In genomic region chr1:238982736-238983135, GRCh38 we compare ENCODE assay signal across 13 cellular contexts.
DNase-seq lines count a peak whose midpoint lies in the region; ATAC-seq lines count a peak whose summit lies in the region.
"Had no signal": no experiment of that assay in that cellular context is flagged by ENCODE, and none has a peak within 500 bp of the region (broad histone marks: within the 10 kb centered on the region; RNA-seq: fewer than 3 reads in every experiment).

No MANE protein-coding gene starts in this region.

- DNase-seq in OCI-M1 (lab: John Stamatoyannopoulos, UW) (peak; percentile 74), SK-N-DZ (ENCODE audit: low spot score) (peak; percentile 81), myocyte (ENCODE audit: low read depth) (peak; percentile 75), occipital lobe (lab: John Stamatoyannopoulos, UW) (no peak), NCI-H1436 (lab: John Stamatoyannopoulos, UW) (no peak)
- DNase-seq: CD8-positive, alpha-beta T cell; COR-L47; DND-41; GDM1; GM23248 had no signal

- no peak for ATAC-seq in GM21528 (IDR thresholded peaks at IDR 0.05; ENCODE audit: low FRiP score, unreplicated experiment)
- ATAC-seq: A549; CD8-positive, alpha-beta T cell; HCT116 had no signal

Comparison
In these comparisons a context has a peak if more than half of its experiments do, and no peak if none do; other contexts are left out.
1. DNase-seq: peak in OCI-M1 (single experiment), SK-N-DZ (single experiment) and myocyte (single experiment); none in occipital lobe (single experiment) and NCI-H1436 (single experiment).